In genomic region chr15:85859671-85860070, GRCh38 we compare ENCODE assay signal across 19 cellular contexts.
"Had no signal": no experiment of that assay in that cellular context is flagged by ENCODE, and none has a peak within 500 bp of the region (broad histone marks: within the 10 kb centered on the region; RNA-seq: fewer than 3 reads in every experiment).

No MANE protein-coding gene starts in this region.

- H3K4me3 ChIP-seq: coronary artery, dorsolateral prefrontal cortex, esophagus squamous epithelium, gastroesophageal sphincter, heart right ventricle, left lung, lower lobe of right lung had no signal

- DNase-seq: dermis blood vessel endothelial cell; dorsolateral prefrontal cortex; effector CD4-positive, alpha-beta T cell; effector memory CD4-positive, alpha-beta T cell; erythroblast; esophagus squamous epithelium; foreskin fibroblast; heart right ventricle; hippocampal formation; left cardiac atrium; left lung; left ventricle myocardium superior; lower lobe of right lung; mesenchymal stem cell; midbrain had no signal

- H3K36me3 ChIP-seq: esophagus squamous epithelium, gastroesophageal sphincter, heart right ventricle, left lung, lower lobe of right lung had no signal

- ATAC-seq: esophagus mucosa, gastroesophageal sphincter, heart right ventricle, left cardiac atrium, left lung, left ventricle myocardium superior, lower lobe of right lung had no signal

- H3K27ac ChIP-seq: coronary artery, dorsolateral prefrontal cortex, epithelial cell of prostate, esophagus squamous epithelium, gastroesophageal sphincter, heart right ventricle, left lung, lower lobe of right lung had no signal

- H3K9me3 ChIP-seq: esophagus squamous epithelium, gastroesophageal sphincter, heart right ventricle, left lung, lower lobe of right lung had no signal

- H3K4me1 ChIP-seq: gastroesophageal sphincter, heart right ventricle, left lung, lower lobe of right lung had no signal
